In the genomic region with DNA sequence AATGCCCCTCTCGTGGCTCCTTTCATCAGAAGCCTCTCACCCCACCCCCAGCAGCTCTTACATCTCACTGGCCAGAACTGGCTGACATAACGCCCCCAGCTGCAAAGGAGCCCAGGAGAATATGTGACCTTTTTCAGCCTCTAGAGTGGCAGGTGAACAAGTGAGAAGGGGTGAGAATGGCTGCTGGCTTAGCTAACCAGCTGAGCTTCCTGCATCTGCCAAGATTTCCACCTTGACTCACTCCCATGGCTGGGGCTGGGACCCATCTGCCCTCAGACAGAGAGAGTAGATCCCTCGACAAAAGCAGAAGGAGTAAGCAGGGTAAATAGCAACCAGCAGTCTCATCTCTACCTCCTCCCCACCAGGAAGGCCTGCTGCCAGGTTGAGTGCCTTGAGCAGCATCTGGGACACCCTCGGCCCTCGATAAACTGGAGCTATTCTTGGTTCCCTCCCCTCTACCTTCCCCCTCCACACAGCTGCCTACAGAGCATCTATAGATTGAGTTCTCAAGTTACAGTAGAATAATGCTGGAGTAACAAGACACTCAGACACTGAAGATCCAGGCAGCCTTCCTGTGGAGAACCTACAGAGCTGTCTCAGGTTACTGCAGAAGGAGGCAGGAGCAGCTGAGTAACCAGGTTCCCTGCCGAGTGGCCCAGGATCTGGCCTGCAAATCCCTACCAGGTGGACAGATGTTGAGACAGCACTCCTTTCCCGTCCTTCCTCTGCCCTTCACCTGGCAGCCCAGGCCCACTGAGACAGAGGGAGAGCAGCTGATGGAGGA, we compare ENCODE assay signal across 11 cellular contexts. TPM values are rescaled to one million over a fixed set of nuclear protein-coding genes. Genes with fewer than 3 reads are reported as not detected.
DNase-seq lines count a peak whose midpoint lies in the region; ATAC-seq, FAIRE-seq and TF ChIP-seq lines count a peak whose summit lies in the region.
"Had no signal": no experiment of that assay in that cellular context is flagged by ENCODE, and none has a peak within 500 bp of the region (broad histone marks: within the 10 kb centered on the region; RNA-seq: fewer than 3 reads in every experiment).

No MANE protein-coding gene starts in this region.

- H3K4me3 ChIP-seq in DOHH2 (ENCODE audit: low read length) (peak overlapping the region; percentile 56), SJCRH30 (no peak overlapping the region), lung (no peak overlapping the region)
- H3K4me3 ChIP-seq: psoas muscle had no signal

- H3K27ac ChIP-seq in DOHH2 (ENCODE audit: low read depth, low read length) (peak overlapping the region; percentile 90), SJCRH30 (no peak overlapping the region), lung (ENCODE audit: low read depth in 1 of 2, low read length in 1 of 2) (no peak overlapping the region)
- H3K27ac ChIP-seq: psoas muscle had no signal

- ATAC-seq in lung (ENCODE audit: insufficient read depth, low FRiP score) (peak; percentile 27), GM21390 (IDR thresholded peaks at IDR 0.05; ENCODE audit: unreplicated experiment) (no peak), HG02798 (IDR thresholded peaks at IDR 0.05; ENCODE audit: poor library complexity, unreplicated experiment) (no peak), HG03097 (IDR thresholded peaks at IDR 0.05; ENCODE audit: low FRiP score, unreplicated experiment) (no peak)
- ATAC-seq: psoas muscle had no signal

- H3K27me3 ChIP-seq in DOHH2 (ENCODE audit: control insufficient read depth, low read length): no peaks in the 10 kb centered on the region
- H3K27me3 ChIP-seq in SJCRH30: peaks cover 6% of the 10 kb centered on the region; the same call in 1 of the 2 replicates
- no peaks in the 10 kb centered on the region for H3K27me3 ChIP-seq in lung (ENCODE audit: control insufficient read depth, insufficient read depth)

- no peaks in the 10 kb centered on the region for H3K79me2 ChIP-seq in DOHH2 (ENCODE audit: control insufficient read depth, low read length)

- TF ChIP-seq POLR2A in H54 (IDR thresholded peaks at IDR 0.05; ENCODE audit: low read depth, low read length): no peak

- FAIRE-seq in H54 (lab: Jason Lieb, UNC): no peak

- H3K4me2 ChIP-seq in DOHH2 (ENCODE audit: low read length): peak overlapping the region; percentile 88

- 59 to 62% methylated on average over 7 of the region's 7 CpGs for WGBS in lung, 2 donors

- DNase-seq in NCI-H128 (lab: John Stamatoyannopoulos, UW; ENCODE audit: unreplicated experiment): peak; percentile 89
- peak; percentile 66 to 83 for DNase-seq in SJCRH30
- no peak for DNase-seq in lung (ENCODE audit: low spot score)
- no peak for DNase-seq in H54 (ENCODE audit: insufficient read length, low spot score)
- DNase-seq: activated naive CD4-positive, alpha-beta T cell treated with anti-CD3 and anti-CD28 coated beads, Interleukin-2, amount 50 U/mL, for 16 hours; DND-41; psoas muscle had no signal

- H3K9me3 ChIP-seq in DOHH2 (ENCODE audit: control insufficient read depth, insufficient read depth, low read length): no peaks in the 10 kb centered on the region
- no peaks in the 10 kb centered on the region for H3K9me3 ChIP-seq in SJCRH30 (replicated peaks)
- no peaks in the 10 kb centered on the region for H3K9me3 ChIP-seq in lung (ENCODE audit: control insufficient read depth in 2 of 2, insufficient read depth in 1 of 2, low read length in 1 of 2)
- H3K9me3 ChIP-seq: psoas muscle had no signal

- no peaks in the 10 kb centered on the region for H3K9me2 ChIP-seq in DOHH2 (replicated peaks; ENCODE audit: control insufficient read depth, low read length)

- H3K4me1 ChIP-seq in DOHH2 (ENCODE audit: control insufficient read depth, low read length) (peaks cover 42% of the 10 kb centered on the region), SJCRH30 (peaks cover 18% of the 10 kb centered on the region), lung (ENCODE audit: control insufficient read depth in 2 of 2, insufficient read depth in 2 of 2, low read length in 2 of 2) (no peaks in the 10 kb centered on the region)
- H3K4me1 ChIP-seq: psoas muscle had no signal

- H4K20me1 ChIP-seq in DOHH2 (ENCODE audit: control insufficient read depth, insufficient read depth, low read depth, low read length): no peaks in the 10 kb centered on the region

- TF ChIP-seq CTCF in DOHH2 (IDR thresholded peaks at IDR 0.05; ENCODE audit: low read depth, low read length, poor library complexity, severe bottlenecking) (no peak), lung (IDR thresholded peaks at IDR 0.05; ENCODE audit: control extremely low read depth, extremely low read depth) (no peak)

- H3F3A ChIP-seq in DOHH2 (ENCODE audit: control insufficient read depth, insufficient read depth): peaks cover 10% of the 10 kb centered on the region

- H3K36me3 ChIP-seq in DOHH2 (ENCODE audit: control insufficient read depth, low read length) (no peaks in the 10 kb centered on the region), SJCRH30 (no peaks in the 10 kb centered on the region), lung (ENCODE audit: control insufficient read depth in 2 of 2, insufficient read depth in 2 of 2, low read length in 2 of 2) (no peaks in the 10 kb centered on the region)

RNA-seq across cellular contexts. Expression of a gene that starts 15.5 kb away (rescaled TPM):
- total RNA-seq in SJCRH30 (2014; rRNA removed; shearing (Covaris generic)): not detected in 2 replicates
- 1 to 10 TPM in 1 of 2 donors, not detected in 1; 2.9 TPM for total RNA-seq in lung
- 1 to 10 TPM in 1 of 2 donors, under 1 TPM in 1; 0.52 to 1.5 TPM for polyA plus RNA-seq in lung
- total RNA-seq: psoas muscle had no signal
- polyA plus RNA-seq: psoas muscle had no signal

RNA-seq across cellular contexts. Expression of a gene that starts 19.6 kb away (rescaled TPM):
- total RNA-seq in SJCRH30 (2014; rRNA removed; shearing (Covaris generic)): not detected in 2 replicates
- not detected for total RNA-seq in lung
- polyA plus RNA-seq in lung: not detected
- total RNA-seq: psoas muscle had no signal
- polyA plus RNA-seq: psoas muscle had no signal

RNA-seq across cellular contexts. Expression of a gene that starts 21.6 kb away (rescaled TPM):
- not detected in 2 replicates for total RNA-seq in SJCRH30 (2014; rRNA removed; shearing (Covaris generic))
- not detected for total RNA-seq in lung
- polyA plus RNA-seq in lung: not detected
- total RNA-seq: psoas muscle had no signal

RNA-seq across cellular contexts. Expression of a gene that starts 37.7 kb away (rescaled TPM):
- total RNA-seq in SJCRH30 (2014; rRNA removed; shearing (Covaris generic)): 0.18 TPM in 1 of 2 replicates, not detected in the other
- total RNA-seq in lung: under 1 TPM; 0.31 to 0.51 TPM
- under 1 TPM; 0.10 to 0.30 TPM for polyA plus RNA-seq in lung

RNA-seq across cellular contexts. Expression of a gene that starts 39.9 kb away (rescaled TPM):
- 0.13 and 0.24 TPM in 2 replicates for total RNA-seq in SJCRH30 (2014; rRNA removed; shearing (Covaris generic))
- total RNA-seq in lung: under 1 TPM; 0.85 to 0.95 TPM
- polyA plus RNA-seq in lung: under 1 TPM; 0.58 to 0.91 TPM
- total RNA-seq: psoas muscle had no signal

Comparison
In these comparisons a context has a peak if more than half of its experiments do, and no peak if none do; other contexts are left out.
1. DNase-seq: peak in NCI-H128 (single experiment) and SJCRH30 (2 of 2); none in lung (single experiment) and H54 (single experiment).